ENCODE assay signal across 20 cellular contexts in genomic region chr9:99811172-99811571, GRCh38. TPM values are rescaled to one million over a fixed set of nuclear protein-coding genes. Genes with fewer than 3 reads are reported as not detected.
DNase-seq lines count a peak whose midpoint lies in the region; ATAC-seq, FAIRE-seq and TF ChIP-seq lines count a peak whose summit lies in the region.
"Had no signal": no experiment of that assay in that cellular context is flagged by ENCODE, and none has a peak within 500 bp of the region (broad histone marks: within the 10 kb centered on the region; RNA-seq: fewer than 3 reads in every experiment).

No MANE protein-coding gene starts in this region.

- WGBS in pancreas, 2 donors: 0 to 45% methylated on average over 1 of the region's 1 CpG

- H3K36me3 Mint-ChIP-seq in natural killer cell treated with Interleukin-12 subunit alpha and Interleukin-12 subunit beta and Interleukin-15 and Interleukin-18, amount 100 ng/mL, for 72 hours: no peaks in the 10 kb centered on the region
- no peaks in the 10 kb centered on the region for H3K36me3 Mint-ChIP-seq in natural killer cell
- H3K36me3 Mint-ChIP-seq: activated CD4-positive, alpha-beta memory T cell treated with anti-CD3 and anti-CD28 coated beads for 36 hours had no signal

- TF ChIP-seq CTCF in natural killer cell (IDR thresholded peaks at IDR 0.05) (no peak), HEK293 (tag by site-specific recombination; IDR thresholded peaks at IDR 0.05) (no peak), pancreas (IDR thresholded peaks at IDR 0.05) (no peak)

- H3K27ac Mint-ChIP-seq in natural killer cell treated with Interleukin-12 subunit alpha and Interleukin-12 subunit beta and Interleukin-15 and Interleukin-18, amount 100 ng/mL, for 72 hours: peak overlapping the region; percentile 24 to 66
- no peak overlapping the region for H3K27ac Mint-ChIP-seq in natural killer cell
- no peak overlapping the region for H3K27ac Mint-ChIP-seq in stimulated activated naive CD8-positive, alpha-beta T cell treated with anti-CD3 and anti-CD28 coated beads, Interleukin-15, amount 100 ng/mL, for 72 hours

- CTCF ChIA-PET in HEK293 (lab: Yijun Ruan, JAX): interaction anchor here (1.1 to 1.7 kb wide), 3 partner anchors 8 to 577 kb away, joined by 3 to 7 read pairs (median 3); no protein-coding TSS in a partner anchor

- intact Hi-C loops in natural killer cell (cut with micrococcal nuclease) (no loop called here), pancreas (cut with DNase I) (no loop called here)

- H3K9me3 ChIP-seq in HEK293 (ENCODE audit: control insufficient read depth, insufficient read depth, low read depth, low read length) (no peaks in the 10 kb centered on the region), pancreas (no peaks in the 10 kb centered on the region)

- H3K27ac ChIP-seq in HEK293 (ENCODE audit: extremely low read depth, low read depth, low read length) (no peak overlapping the region), pancreas (no peak overlapping the region)

- H3K4me1 ChIP-seq in HEK293 (ENCODE audit: control insufficient read depth, insufficient read depth, low read length) (peaks cover 12% of the 10 kb centered on the region), pancreas (peaks cover 0 to 3% (median 0%) of the 10 kb centered on the region in 3 donors)

- peaks cover 0 to 9% of the 10 kb centered on the region in 2 donors for H3K27me3 Mint-ChIP-seq in natural killer cell treated with Interleukin-12 subunit alpha and Interleukin-12 subunit beta and Interleukin-15 and Interleukin-18, amount 100 ng/mL, for 72 hours
- H3K27me3 Mint-ChIP-seq in natural killer cell (ENCODE audit: low read depth in 2 of 2): peaks cover 0 to 6% of the 10 kb centered on the region in 2 donors
- H3K27me3 Mint-ChIP-seq in stimulated activated naive CD8-positive, alpha-beta T cell treated with anti-CD3 and anti-CD28 coated beads, Interleukin-15, amount 100 ng/mL, for 72 hours: peaks cover 8% of the 10 kb centered on the region

- peak overlapping the region; percentile 59 for H3K4me3 Mint-ChIP-seq in natural killer cell treated with Interleukin-12 subunit alpha and Interleukin-12 subunit beta and Interleukin-15 and Interleukin-18, amount 100 ng/mL, for 72 hours
- no peak overlapping the region for H3K4me3 Mint-ChIP-seq in natural killer cell
- peak overlapping the region in 1 of 2 donors; percentile 6 for H3K4me3 Mint-ChIP-seq in stimulated activated naive CD8-positive, alpha-beta T cell treated with anti-CD3 and anti-CD28 coated beads, Interleukin-15, amount 100 ng/mL, for 72 hours
- H3K4me3 Mint-ChIP-seq: neural crest cell had no signal

- peaks cover 19 to 30% of the 10 kb centered on the region in 2 donors for H3K4me1 Mint-ChIP-seq in natural killer cell treated with Interleukin-12 subunit alpha and Interleukin-12 subunit beta and Interleukin-15 and Interleukin-18, amount 100 ng/mL, for 72 hours (ENCODE audit: low read depth in 2 of 2)
- peaks cover 10% of the 10 kb centered on the region in 2 donors for H3K4me1 Mint-ChIP-seq in natural killer cell
- peaks cover 68% of the 10 kb centered on the region for H3K4me1 Mint-ChIP-seq in stimulated activated naive CD8-positive, alpha-beta T cell treated with anti-CD3 and anti-CD28 coated beads, Interleukin-15, amount 100 ng/mL, for 72 hours
- H3K4me1 Mint-ChIP-seq: neural crest cell had no signal

- FAIRE-seq in pancreas (lab: Jason Lieb, UNC): no peak
- FAIRE-seq: H1 had no signal

- H3K27me3 ChIP-seq in pancreas: no peaks in the 10 kb centered on the region

- H3K9me3 Mint-ChIP-seq in natural killer cell treated with Interleukin-12 subunit alpha and Interleukin-12 subunit beta and Interleukin-15 and Interleukin-18, amount 100 ng/mL, for 72 hours: no peaks in the 10 kb centered on the region
- H3K9me3 Mint-ChIP-seq in natural killer cell: no peaks in the 10 kb centered on the region
- H3K9me3 Mint-ChIP-seq in stimulated activated naive CD8-positive, alpha-beta T cell treated with anti-CD3 and anti-CD28 coated beads, Interleukin-15, amount 100 ng/mL, for 72 hours: no peaks in the 10 kb centered on the region
- H3K9me3 Mint-ChIP-seq: activated CD4-positive, alpha-beta memory T cell treated with anti-CD3 and anti-CD28 coated beads for 36 hours; neural crest cell had no signal

- POLR2A ChIA-PET in HEK293 (lab: Yijun Ruan, JAX): no interaction called here

- no peak overlapping the region for H3K4me3 ChIP-seq in HEK293 (ENCODE audit: low read depth, low read length)
- H3K4me3 ChIP-seq in pancreas: no peak overlapping the region

- H3K36me3 ChIP-seq in HEK293 (ENCODE audit: control insufficient read depth in 2 of 2, insufficient read depth in 1 of 2, low read length in 2 of 2) (no peaks in the 10 kb centered on the region), pancreas (no peaks in the 10 kb centered on the region)

- DNase-seq in natural killer cell treated with Interleukin-12 subunit alpha and Interleukin-12 subunit beta and Interleukin-15 and Interleukin-18, amount 100 ng/mL, for 72 hours (ENCODE audit: low spot score): no peak
- no peak for DNase-seq in natural killer cell
- peak; percentile 75 for DNase-seq in NCI-H526 treated with DMSO at 0.1 percent for 48 hours (lab: John Stamatoyannopoulos, UW)
- no peak for DNase-seq in stimulated activated naive CD8-positive, alpha-beta T cell treated with anti-CD3 and anti-CD28 coated beads, Interleukin-15, amount 100 ng/mL, for 72 hours
- DNase-seq in pancreas: no peak
- no peak for DNase-seq in T1000 (lab: John Stamatoyannopoulos, UW)
- no peak for DNase-seq in OCI-M2 (lab: John Stamatoyannopoulos, UW; ENCODE audit: unreplicated experiment)
- DNase-seq: amygdala; central memory CD4-positive, alpha-beta T cell; Kasumi-1; left colon; midbrain; NCI-H226; SW 1271 had no signal

- ATAC-seq in natural killer cell treated with Interleukin-12 subunit alpha and Interleukin-12 subunit beta and Interleukin-15 and Interleukin-18, amount 100 ng/mL, for 72 hours: peak in 1 of 2 donors; percentile 34
- ATAC-seq in natural killer cell (no peak), pancreas (no peak)
- ATAC-seq in stimulated activated naive CD8-positive, alpha-beta T cell treated with anti-CD3 and anti-CD28 coated beads, Interleukin-15, amount 100 ng/mL, for 72 hours: peak; percentile 58
- ATAC-seq: esophagus mucosa, left colon, Right ventricle myocardium inferior had no signal

TF ChIP-seq in HEK293, 187 proteins besides CTCF, POLR2A, EP300 and RAD21:
- TF ChIP-seq SCRT2 (tag by site-specific recombination; IDR thresholded peaks at IDR 0.05) (peak; percentile 82), ZNF169 (tag by site-specific recombination; IDR thresholded peaks at IDR 0.05) (no peak)
TF ChIP-seq in HEK293: peak in this region for 1.

RNA-seq across cellular contexts. Expression of gene NR4A3, which starts 10.5 kb away (rescaled TPM):
- 1 to 10 TPM; 1.3 to 2.4 TPM for total RNA-seq in natural killer cell treated with Interleukin-12 subunit alpha and Interleukin-12 subunit beta and Interleukin-15 and Interleukin-18, amount 100 ng/mL, for 72 hours
- total RNA-seq in natural killer cell (10 to 100 TPM; 31.1 to 43.4 (median 38.6) TPM), pancreas (1 to 10 TPM in 4 of 6 donors, under 1 TPM in 2; 0.41 to 3.1 (median 1.1) TPM)
- polyA plus RNA-seq in pancreas: 1 to 10 TPM; 1.9 to 3.8 TPM

Comparison
In these comparisons a context has a peak if more than half of its experiments do, and no peak if none do; other contexts are left out.
1. H3K27ac Mint-ChIP-seq: peak in natural killer cell treated with Interleukin-12 subunit alpha and Interleukin-12 subunit beta and Interleukin-15 and Interleukin-18, amount 100 ng/mL, for 72 hours (2 of 2); none in natural killer cell (0 of 2) and stimulated activated naive CD8-positive, alpha-beta T cell treated with anti-CD3 and anti-CD28 coated beads, Interleukin-15, amount 100 ng/mL, for 72 hours (0 of 2).
2. RNA of gene NR4A3, which starts 10.5 kb away (total RNA-seq): 31.1 to 43.4 TPM in natural killer cell; 1.3 to 2.4 TPM in natural killer cell treated with Interleukin-12 subunit alpha and Interleukin-12 subunit beta and Interleukin-15 and Interleukin-18, amount 100 ng/mL, for 72 hours and 0.41 to 3.1 TPM in pancreas; every median in the first group is over 4 times any median in the second.